ENCODE assay signal across 28 cellular contexts in the genomic region with DNA sequence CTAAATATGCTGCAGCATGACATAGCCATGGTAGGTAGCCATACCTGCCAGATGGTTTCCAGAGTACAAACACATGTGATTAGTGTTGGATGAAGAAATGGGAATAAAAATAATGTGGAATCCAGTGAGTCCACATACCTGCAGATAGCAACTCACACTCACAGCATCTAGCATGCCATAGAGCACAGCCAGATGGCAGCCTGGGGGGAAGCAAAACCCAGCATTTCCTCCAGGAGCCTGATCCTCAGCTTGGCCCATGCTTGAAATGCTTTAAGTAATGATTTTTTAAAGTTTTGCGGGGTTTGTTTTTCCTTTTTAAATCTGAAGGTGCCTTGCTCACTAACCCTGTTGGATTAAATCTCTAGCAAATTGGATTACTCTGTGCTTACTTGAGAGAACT.
"Had no signal": no experiment of that assay in that cellular context is flagged by ENCODE, and none has a peak within 500 bp of the region (broad histone marks: within the 10 kb centered on the region; RNA-seq: fewer than 3 reads in every experiment).

No MANE protein-coding gene starts in this region.

- H3K27ac ChIP-seq: neutrophil, pancreas, prostate gland, right lobe of liver, sigmoid colon, stomach, thoracic aorta, thyroid gland, tibial nerve, upper lobe of right lung, uterus had no signal

- H3K9me3 ChIP-seq: neutrophil, pancreas, prostate gland, right lobe of liver, sigmoid colon, stomach, thoracic aorta, thyroid gland, upper lobe of right lung, uterus had no signal

- DNase-seq: naive thymus-derived CD8-positive, alpha-beta T cell; nephron progenitor cell; nucleus accumbens; pancreas; retina; right cardiac atrium; right lobe of liver; sigmoid colon; small intestine; stimulated activated CD4-positive, alpha-beta T cell treated with anti-CD3 and anti-CD28 coated beads, Interleukin-15, amount 100 ng/mL, for 24 hours; stimulated activated CD4-positive, alpha-beta T cell treated with anti-CD3 and anti-CD28 coated beads, Interleukin-2, amount 100 ng/mL, for 24 hours; stimulated activated CD4-positive, alpha-beta T cell treated with anti-CD3 and anti-CD28 coated beads, Interleukin-2, amount 100 ng/mL, for 48 hours; stimulated activated CD4-positive, alpha-beta T cell treated with anti-CD3 and anti-CD28 coated beads, Interleukin-4, amount 100 ng/mL, for 24 hours; stimulated activated naive B cell treated with anti-CD40 and anti-IgM and Interleukin-4, amounts not matched to agents 10 μg/mL and 1 μg/mL and 100 μg/mL, for 72 hours; stimulated activated naive CD4-positive, alpha-beta T cell treated with Interleukin-2 at 50 U/mL for 16 hours; stomach; thyroid gland; upper lobe of right lung; uterus had no signal

- H3K9me3 Mint-ChIP-seq: stimulated activated naive CD8-positive, alpha-beta T cell treated with anti-CD3 and anti-CD28 coated beads, Interleukin-15, Interleukin-2, amounts not matched to agents 100 ng/mL and 50 ng/mL, for 24 hours; type B pancreatic cell had no signal

- H3K4me3 Mint-ChIP-seq: naive thymus-derived CD8-positive, alpha-beta T cell; natural killer cell treated with Interleukin-12 subunit alpha and Interleukin-12 subunit beta and Interleukin-15 and Interleukin-18, amount 100 ng/mL, for 72 hours; nephron progenitor cell; neural crest cell; stimulated activated effector memory CD8-positive, alpha-beta T cell treated with anti-CD3 and anti-CD28 coated beads, Interleukin-12 subunit alpha, Interleukin-12 subunit beta, amount 100 ng/mL, for 72 hours; stimulated activated naive B cell treated with anti-CD40 and anti-IgM and Interleukin-4, amounts not matched to agents 10 μg/mL and 1 μg/mL and 100 μg/mL, for 72 hours; stimulated activated naive CD8-positive, alpha-beta T cell treated with anti-CD3 and anti-CD28 coated beads, Interleukin-15, Interleukin-2, amounts not matched to agents 100 ng/mL and 50 ng/mL, for 24 hours; type B pancreatic cell had no signal

- H3K27me3 ChIP-seq: neutrophil, pancreas, right lobe of liver, sigmoid colon, stomach, thyroid gland, tibial nerve, upper lobe of right lung, uterus had no signal

- H3K4me3 ChIP-seq: pancreas, prostate gland, right lobe of liver, sigmoid colon, stomach, thoracic aorta, thyroid gland, tibial nerve, upper lobe of right lung, uterus had no signal

- H3K27ac Mint-ChIP-seq: naive thymus-derived CD8-positive, alpha-beta T cell; natural killer cell treated with Interleukin-12 subunit alpha and Interleukin-12 subunit beta and Interleukin-15 and Interleukin-18, amount 100 ng/mL, for 72 hours; nephron progenitor cell; stimulated activated effector memory CD8-positive, alpha-beta T cell treated with anti-CD3 and anti-CD28 coated beads, Interleukin-12 subunit alpha, Interleukin-12 subunit beta, amount 100 ng/mL, for 72 hours; stimulated activated naive B cell treated with anti-CD40 and anti-IgM and Interleukin-4, amounts not matched to agents 10 μg/mL and 1 μg/mL and 100 μg/mL, for 72 hours; stimulated activated naive CD8-positive, alpha-beta T cell treated with anti-CD3 and anti-CD28 coated beads, Interleukin-15, Interleukin-2, amounts not matched to agents 100 ng/mL and 50 ng/mL, for 24 hours; type B pancreatic cell had no signal

- H3K27me3 Mint-ChIP-seq: stimulated activated naive B cell treated with anti-CD40 and anti-IgM and Interleukin-4, amounts not matched to agents 10 μg/mL and 1 μg/mL and 100 μg/mL, for 72 hours; stimulated activated naive CD8-positive, alpha-beta T cell treated with anti-CD3 and anti-CD28 coated beads, Interleukin-15, Interleukin-2, amounts not matched to agents 100 ng/mL and 50 ng/mL, for 24 hours; type B pancreatic cell had no signal

- H3K4me1 ChIP-seq: pancreas, prostate gland, right lobe of liver, stomach, thyroid gland, tibial nerve, upper lobe of right lung, uterus had no signal

- H3K4me1 Mint-ChIP-seq: naive thymus-derived CD8-positive, alpha-beta T cell; neural crest cell; stimulated activated effector memory CD8-positive, alpha-beta T cell treated with anti-CD3 and anti-CD28 coated beads, Interleukin-12 subunit alpha, Interleukin-12 subunit beta, amount 100 ng/mL, for 72 hours; stimulated activated naive B cell treated with anti-CD40 and anti-IgM and Interleukin-4, amounts not matched to agents 10 μg/mL and 1 μg/mL and 100 μg/mL, for 72 hours had no signal

- H3K36me3 Mint-ChIP-seq: natural killer cell treated with Interleukin-12 subunit alpha and Interleukin-12 subunit beta and Interleukin-15 and Interleukin-18, amount 100 ng/mL, for 72 hours; stimulated activated effector memory CD8-positive, alpha-beta T cell treated with anti-CD3 and anti-CD28 coated beads, Interleukin-12 subunit alpha, Interleukin-12 subunit beta, amount 100 ng/mL, for 72 hours; stimulated activated naive B cell treated with anti-CD40 and anti-IgM and Interleukin-4, amounts not matched to agents 10 μg/mL and 1 μg/mL and 100 μg/mL, for 72 hours had no signal

- H3K36me3 ChIP-seq: neutrophil, pancreas, prostate gland, right lobe of liver, sigmoid colon, stomach, thoracic aorta, thyroid gland, tibial nerve, upper lobe of right lung, uterus had no signal
